1 cellular context compared by ENCODE assay signal in the genomic region with DNA sequence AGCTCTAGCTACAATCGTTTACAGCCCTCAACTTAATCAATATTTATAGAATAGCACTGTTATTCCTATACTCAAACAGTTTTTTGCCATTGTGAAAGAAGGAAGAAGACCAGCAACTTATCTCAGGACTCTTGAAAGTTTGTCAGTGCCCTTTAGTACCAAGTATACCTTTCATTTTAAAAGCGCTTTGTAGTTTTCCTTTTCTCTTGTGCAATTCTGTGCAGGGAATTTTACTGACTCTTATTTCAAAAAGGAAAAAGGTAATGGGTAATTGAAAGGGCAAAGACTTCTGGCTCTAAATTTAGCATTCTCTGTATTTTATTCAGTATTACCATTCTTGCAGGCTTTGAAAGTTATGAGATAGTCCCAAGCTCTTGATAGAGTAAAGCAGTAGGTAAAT.
A peak's percentile ranks its signal among the peaks of the same experiment; 100 is the strongest.
TF ChIP-seq lines count a peak whose summit lies in the region.

No MANE protein-coding gene starts in this region.

TF ChIP-seq in K562, 482 proteins besides CTCF, POLR2A, EP300 and RAD21:
- TF ChIP-seq CHD2 (IDR thresholded peaks at IDR 0.05; ENCODE audit: low read depth, low read length) (no peak), ZNF124 (CRISPR knock-in tag; IDR thresholded peaks at IDR 0.05) (no peak), NCOR1 (IDR thresholded peaks at IDR 0.05) (no peak), CEBPB (tag; IDR thresholded peaks at IDR 0.05) (peak; percentile 71), GATAD2B (IDR thresholded peaks at IDR 0.05; ENCODE audit: borderline replicate concordance) (no peak), HMG20B (CRISPR knock-in tag; IDR thresholded peaks at IDR 0.05) (no peak), MYNN (IDR thresholded peaks at IDR 0.05) (peak; percentile 97), MYNN (CRISPR knock-in tag; IDR thresholded peaks at IDR 0.05) (no peak), ZNF398 (CRISPR knock-in tag; IDR thresholded peaks at IDR 0.05) (no peak), GTF2B (IDR thresholded peaks at IDR 0.05; ENCODE audit: extremely low read depth, insufficient read length) (no peak), MAFF (IDR thresholded peaks at IDR 0.05; ENCODE audit: low read length) (no peak), ATF7 (IDR thresholded peaks at IDR 0.05) (no peak), ZNF76 (CRISPR knock-in tag; IDR thresholded peaks at IDR 0.05; ENCODE audit: borderline replicate concordance) (no peak), RAD51 (IDR thresholded peaks at IDR 0.05; ENCODE audit: borderline replicate concordance, low read depth) (no peak), TCF7 (IDR thresholded peaks at IDR 0.05; ENCODE audit: borderline replicate concordance) (no peak)
- TF ChIP-seq, protein P1, sequence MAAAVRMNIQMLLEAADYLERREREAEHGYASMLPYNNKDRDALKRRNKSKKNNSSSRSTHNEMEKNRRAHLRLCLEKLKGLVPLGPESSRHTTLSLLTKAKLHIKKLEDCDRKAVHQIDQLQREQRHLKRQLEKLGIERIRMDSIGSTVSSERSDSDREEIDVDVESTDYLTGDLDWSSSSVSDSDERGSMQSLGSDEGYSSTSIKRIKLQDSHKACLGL (CRISPR knock-in tag; IDR thresholded peaks at IDR 0.05; ENCODE audit: borderline replicate concordance, poor library complexity, severe bottlenecking), result no peak
- TF ChIP-seq, protein P2, sequence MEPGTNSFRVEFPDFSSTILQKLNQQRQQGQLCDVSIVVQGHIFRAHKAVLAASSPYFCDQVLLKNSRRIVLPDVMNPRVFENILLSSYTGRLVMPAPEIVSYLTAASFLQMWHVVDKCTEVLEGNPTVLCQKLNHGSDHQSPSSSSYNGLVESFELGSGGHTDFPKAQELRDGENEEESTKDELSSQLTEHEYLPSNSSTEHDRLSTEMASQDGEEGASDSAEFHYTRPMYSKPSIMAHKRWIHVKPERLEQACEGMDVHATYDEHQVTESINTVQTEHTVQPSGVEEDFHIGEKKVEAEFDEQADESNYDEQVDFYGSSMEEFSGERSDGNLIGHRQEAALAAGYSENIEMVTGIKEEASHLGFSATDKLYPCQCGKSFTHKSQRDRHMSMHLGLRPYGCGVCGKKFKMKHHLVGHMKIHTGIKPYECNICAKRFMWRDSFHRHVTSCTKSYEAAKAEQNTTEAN (CRISPR knock-in tag; IDR thresholded peaks at IDR 0.05), result no peak
- TF ChIP-seq, protein P3, sequence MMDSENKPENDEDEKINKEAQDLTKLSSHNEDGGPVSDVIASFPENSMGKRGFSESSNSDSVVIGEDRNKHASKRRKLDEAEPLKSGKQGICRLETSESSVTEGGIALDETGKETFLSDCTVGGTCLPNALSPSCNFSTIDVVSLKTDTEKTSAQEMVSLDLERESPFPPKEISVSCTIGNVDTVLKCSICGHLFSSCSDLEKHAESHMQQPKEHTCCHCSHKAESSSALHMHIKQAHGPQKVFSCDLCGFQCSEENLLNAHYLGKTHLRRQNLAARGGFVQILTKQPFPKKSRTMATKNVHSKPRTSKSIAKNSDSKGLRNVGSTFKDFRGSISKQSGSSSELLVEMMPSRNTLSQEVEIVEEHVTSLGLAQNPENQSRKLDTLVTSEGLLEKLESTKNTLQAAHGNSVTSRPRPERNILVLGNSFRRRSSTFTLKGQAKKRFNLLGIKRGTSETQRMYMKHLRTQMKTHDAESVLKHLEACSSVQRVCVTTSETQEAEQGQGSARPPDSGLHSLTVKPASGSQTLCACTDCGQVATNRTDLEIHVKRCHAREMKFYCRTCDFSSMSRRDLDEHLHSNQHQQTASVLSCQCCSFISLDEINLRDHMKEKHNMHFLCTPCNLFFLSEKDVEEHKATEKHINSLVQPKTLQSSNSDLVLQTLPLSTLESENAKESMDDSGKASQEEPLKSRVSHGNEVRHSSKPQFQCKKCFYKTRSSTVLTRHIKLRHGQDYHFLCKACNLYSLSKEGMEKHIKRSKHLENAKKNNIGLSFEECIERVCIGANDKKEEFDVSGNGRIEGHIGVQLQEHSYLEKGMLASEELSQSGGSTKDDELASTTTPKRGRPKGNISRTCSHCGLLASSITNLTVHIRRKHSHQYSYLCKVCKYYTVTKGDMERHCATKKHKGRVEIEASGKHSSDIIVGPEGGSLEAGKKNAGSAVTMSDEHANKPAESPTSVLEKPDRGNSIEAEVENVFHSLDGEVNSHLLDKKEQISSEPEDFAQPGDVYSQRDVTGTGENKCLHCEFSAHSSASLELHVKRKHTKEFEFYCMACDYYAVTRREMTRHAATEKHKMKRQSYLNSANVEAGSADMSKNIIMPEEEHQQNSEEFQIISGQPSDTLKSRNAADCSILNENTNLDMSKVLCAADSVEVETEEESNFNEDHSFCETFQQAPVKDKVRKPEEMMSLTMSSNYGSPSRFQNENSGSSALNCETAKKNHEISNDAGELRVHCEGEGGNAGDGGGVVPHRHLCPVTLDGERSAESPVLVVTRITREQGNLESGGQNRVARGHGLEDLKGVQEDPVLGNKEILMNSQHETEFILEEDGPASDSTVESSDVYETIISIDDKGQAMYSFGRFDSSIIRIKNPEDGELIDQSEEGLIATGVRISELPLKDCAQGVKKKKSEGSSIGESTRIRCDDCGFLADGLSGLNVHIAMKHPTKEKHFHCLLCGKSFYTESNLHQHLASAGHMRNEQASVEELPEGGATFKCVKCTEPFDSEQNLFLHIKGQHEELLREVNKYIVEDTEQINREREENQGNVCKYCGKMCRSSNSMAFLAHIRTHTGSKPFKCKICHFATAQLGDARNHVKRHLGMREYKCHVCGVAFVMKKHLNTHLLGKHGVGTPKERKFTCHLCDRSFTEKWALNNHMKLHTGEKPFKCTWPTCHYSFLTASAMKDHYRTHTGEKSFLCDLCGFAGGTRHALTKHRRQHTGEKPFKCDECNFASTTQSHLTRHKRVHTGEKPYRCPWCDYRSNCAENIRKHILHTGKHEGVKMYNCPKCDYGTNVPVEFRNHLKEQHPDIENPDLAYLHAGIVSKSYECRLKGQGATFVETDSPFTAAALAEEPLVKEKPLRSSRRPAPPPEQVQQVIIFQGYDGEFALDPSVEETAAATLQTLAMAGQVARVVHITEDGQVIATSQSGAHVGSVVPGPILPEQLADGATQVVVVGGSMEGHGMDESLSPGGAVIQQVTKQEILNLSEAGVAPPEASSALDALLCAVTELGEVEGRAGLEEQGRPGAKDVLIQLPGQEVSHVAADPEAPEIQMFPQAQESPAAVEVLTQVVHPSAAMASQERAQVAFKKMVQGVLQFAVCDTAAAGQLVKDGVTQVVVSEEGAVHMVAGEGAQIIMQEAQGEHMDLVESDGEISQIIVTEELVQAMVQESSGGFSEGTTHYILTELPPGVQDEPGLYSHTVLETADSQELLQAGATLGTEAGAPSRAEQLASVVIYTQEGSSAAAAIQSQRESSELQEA (IDR thresholded peaks at IDR 0.05; ENCODE audit: low read depth), result no peak
